Comparison of ENCODE assay signal across 8 cellular contexts in the genomic region with DNA sequence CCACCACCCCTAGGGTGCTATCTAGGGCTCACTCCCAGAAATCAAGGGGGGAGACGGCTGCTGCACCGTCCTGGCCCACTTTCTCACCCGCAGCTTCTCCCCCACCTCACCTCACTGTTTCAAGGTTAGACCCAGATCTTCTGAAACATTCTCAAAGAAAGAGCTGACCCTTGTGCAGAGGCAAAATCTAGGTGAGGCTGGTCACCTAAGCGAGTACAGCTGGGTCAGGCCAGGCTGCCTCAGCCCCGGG. TPM values are rescaled to one million over a fixed set of nuclear protein-coding genes. Genes with fewer than 3 reads are reported as not detected.
DNase-seq lines count a peak whose midpoint lies in the region; ATAC-seq, FAIRE-seq and TF ChIP-seq lines count a peak whose summit lies in the region.

No MANE protein-coding gene starts in this region.

- CTCF ChIA-PET in Calu3 (lab: Charles Lee) = interaction anchor here (1.7 kb wide), 1 partner anchor 13 kb away, joined by 4 read pairs; no protein-coding TSS in a partner anchor
- CTCF ChIA-PET in endothelial cell of umbilical vein (lab: Charles Lee) = interaction anchor here (0.9 to 4.3 kb wide), 2 partner anchors 14 to 15 kb away, joined by 3 to 24 read pairs; no protein-coding TSS in a partner anchor

- H3K4me3 ChIP-seq in OCI-LY3 (ENCODE audit: low read length) = peak overlapping the region; percentile 83
- H3K4me3 ChIP-seq in endothelial cell of umbilical vein (replicated peaks in 1 of 3; ENCODE audit: insufficient read depth in 1 of 3, low read depth in 1 of 3, low read length in 3 of 3) = peak overlapping the region; percentile 10 to 41 (median 39)
- H3K4me3 ChIP-seq in pancreas = peak overlapping the region in 3 of 4 donors; percentile 23 to 54 (median 35)

- DNase-seq in Calu3 (no peak), endothelial cell of umbilical vein (ENCODE audit: low read depth, low spot score) (no peak), pancreas (no peak), GM03348 (ENCODE audit: low spot score) (no peak), midbrain (lab: John Stamatoyannopoulos, UW) (no peak)

- H3K27ac ChIP-seq in OCI-LY3 (ENCODE audit: low read length) (peak overlapping the region; percentile 63), endothelial cell of umbilical vein (ENCODE audit: insufficient read depth, low read depth, low read length) (peak overlapping the region; percentile 91), pancreas (peak overlapping the region in 1 of 4 donors; percentile 43)

- H3K27me3 Mint-ChIP-seq in Calu3 (ENCODE audit: unreplicated experiment) = no peaks in the 10 kb centered on the region

- WGBS in pancreas, 2 donors = 43 to 46% methylated on average over 5 of the region's 5 CpGs

- ATAC-seq in pancreas = no peak
- no peak for ATAC-seq in GM19397 (IDR thresholded peaks at IDR 0.05; ENCODE audit: unreplicated experiment)
- no peak for ATAC-seq in GM18498 (IDR thresholded peaks at IDR 0.05; ENCODE audit: unreplicated experiment)

- H3K79me2 ChIP-seq in OCI-LY3 (ENCODE audit: low read length) = peaks cover 55% of the 10 kb centered on the region
- peaks cover 24% of the 10 kb centered on the region for H3K79me2 ChIP-seq in endothelial cell of umbilical vein (ENCODE audit: control insufficient read depth, insufficient read depth, low read length)

- H3K27ac Mint-ChIP-seq in Calu3 (ENCODE audit: unreplicated experiment) = peak overlapping the region; percentile 75

- H3K4me3 Mint-ChIP-seq in Calu3 (ENCODE audit: low read depth, unreplicated experiment) = peak overlapping the region; percentile 73

- intact Hi-C loops in Calu3 (cut with micrococcal nuclease; ENCODE audit: unreplicated experiment) (no loop called here), endothelial cell of umbilical vein (cut with micrococcal nuclease) (loop anchor here (5.0 kb wide), 1 partner anchor 329 kb away; a partner anchor contains a TSS), pancreas (cut with DNase I) (no loop called here)

- H4K20me1 ChIP-seq in OCI-LY3 (ENCODE audit: insufficient read depth, low read length) = peaks cover 19% of the 10 kb centered on the region
- no peaks in the 10 kb centered on the region for H4K20me1 ChIP-seq in endothelial cell of umbilical vein (replicated peaks; ENCODE audit: control insufficient read depth, extremely low read depth, insufficient read depth, low read length)

- dilution Hi-C loops in endothelial cell of umbilical vein (cut with MboI; ENCODE audit: extremely low pct_ligation_motif_present, low sequenced_read_pairs) = no loop called here

- H3K9me3 Mint-ChIP-seq in Calu3 (ENCODE audit: low read depth, unreplicated experiment) = no peaks in the 10 kb centered on the region

- H3K4me1 ChIP-seq in OCI-LY3 (ENCODE audit: low read length) (peaks cover 17% of the 10 kb centered on the region), endothelial cell of umbilical vein (ENCODE audit: control insufficient read depth, extremely low read depth, insufficient read depth, low read length) (peaks cover 12% of the 10 kb centered on the region), pancreas (peaks cover 0 to 7% (median 0%) of the 10 kb centered on the region in 3 donors)

- TF ChIP-seq POLR2A in endothelial cell of umbilical vein (IDR thresholded peaks at IDR 0.05; ENCODE audit: low read depth, low read length) = no peak

- H3K4me2 ChIP-seq in OCI-LY3 (ENCODE audit: low read length) (peak overlapping the region; percentile 93), endothelial cell of umbilical vein (ENCODE audit: insufficient read depth, low read length) (peak overlapping the region; percentile 72)

- peaks cover 16% of the 10 kb centered on the region for H3K4me1 Mint-ChIP-seq in Calu3 (ENCODE audit: low read depth, unreplicated experiment)

- FAIRE-seq in endothelial cell of umbilical vein (lab: Jason Lieb, UNC) (no peak), pancreas (lab: Jason Lieb, UNC) (no peak)

- BruUV-seq in Calu3 (replicated peaks; lab: Mats Ljungman, UMichigan) (no TSS peak), endothelial cell of umbilical vein (replicated peaks; lab: Mats Ljungman, UMichigan) (TSS peak; percentile 57)

- TF ChIP-seq CTCF in Calu3 (IDR thresholded peaks at IDR 0.05; ENCODE audit: unreplicated experiment) (no peak), OCI-LY3 (IDR thresholded peaks at IDR 0.05; ENCODE audit: low read depth, low read length) (no peak), endothelial cell of umbilical vein (IDR thresholded peaks at IDR 0.05; ENCODE audit: extremely low read depth in 1 of 2, insufficient read depth in 1 of 2, low read depth in 1 of 2, low read length in 2 of 2) (no peak), pancreas (IDR thresholded peaks at IDR 0.05) (no peak)

- H2AFZ ChIP-seq in OCI-LY3 (ENCODE audit: low read depth, low read length) = no peak overlapping the region
- H2AFZ ChIP-seq in endothelial cell of umbilical vein (ENCODE audit: low read depth, low read length) = no peak overlapping the region

- H3K27me3 ChIP-seq in OCI-LY3 (ENCODE audit: low read depth, low read length) = no peaks in the 10 kb centered on the region
- no peaks in the 10 kb centered on the region for H3K27me3 ChIP-seq in endothelial cell of umbilical vein (ENCODE audit: control insufficient read depth in 2 of 2, insufficient read depth in 2 of 2, low read length in 2 of 2)
- H3K27me3 ChIP-seq in pancreas = no peaks in the 10 kb centered on the region

- H3K36me3 Mint-ChIP-seq in Calu3 (ENCODE audit: insufficient read depth, unreplicated experiment) = peaks cover 28% of the 10 kb centered on the region

- H3K9me3 ChIP-seq in OCI-LY3 (ENCODE audit: insufficient read depth, low read length) = no peaks in the 10 kb centered on the region
- no peaks in the 10 kb centered on the region for H3K9me3 ChIP-seq in endothelial cell of umbilical vein (replicated peaks; ENCODE audit: control insufficient read depth, insufficient read depth, low read length)
- no peaks in the 10 kb centered on the region for H3K9me3 ChIP-seq in pancreas

- H3K9ac ChIP-seq in OCI-LY3 (ENCODE audit: low read length) (peak overlapping the region; percentile 86), endothelial cell of umbilical vein (replicated peaks; ENCODE audit: extremely low read depth, insufficient read depth, low read length) (peak overlapping the region; percentile 98)

- H3K36me3 ChIP-seq in OCI-LY3 (replicated peaks; ENCODE audit: low read depth, low read length) (peaks cover 14% of the 10 kb centered on the region), endothelial cell of umbilical vein (ENCODE audit: control insufficient read depth in 2 of 2, extremely low read depth in 1 of 2, insufficient read depth in 2 of 2, low read length in 2 of 2) (peaks cover 0 to 8% of the 10 kb centered on the region in 2 experiments), pancreas (peaks cover 0 to 4% (median 0%) of the 10 kb centered on the region in 3 donors)

- POLR2A ChIA-PET in endothelial cell of umbilical vein (lab: Charles Lee) = no interaction called here

- H3K9me1 ChIP-seq in endothelial cell of umbilical vein (replicated peaks; ENCODE audit: control insufficient read depth, extremely low read depth, insufficient read depth, low read length) = no peaks in the 10 kb centered on the region

RNA-seq across cellular contexts. Expression of a gene that starts 27.0 kb away (rescaled TPM):
- 63.9 and 80.2 TPM in 2 replicates for total RNA-seq in Calu3 (2022)
- total RNA-seq in endothelial cell of umbilical vein = 51.6 and 56.3 TPM in 2 replicates
- polyA plus RNA-seq in endothelial cell of umbilical vein = 109 and 137 TPM in 2 replicates
- 88.9 and 119 TPM in 2 replicates for polyA plus RNA-seq in endothelial cell of umbilical vein (2011; cell fraction: cytosol; rRNA removed)
- polyA plus RNA-seq in endothelial cell of umbilical vein (2011; cell fraction: nucleus; rRNA removed) = 102 and 120 TPM in 2 replicates
- polyA plus RNA-seq in endothelial cell of umbilical vein (2012) = 29.8 and 51.0 TPM in 2 replicates
- 27.9 and 40.7 TPM in 2 replicates for polyA minus RNA-seq in endothelial cell of umbilical vein
- polyA minus RNA-seq in endothelial cell of umbilical vein (2011; cell fraction: cytosol; rRNA and poly(A)+ RNA removed) = 17.3 TPM
- 11.6 and 24.3 TPM in 2 replicates for polyA minus RNA-seq in endothelial cell of umbilical vein (2011; cell fraction: nucleus; rRNA and poly(A)+ RNA removed)
- 10 to 100 TPM; 28.0 to 51.5 (median 36.2) TPM for total RNA-seq in pancreas
- 10 to 100 TPM; 58.2 to 75.3 TPM for polyA plus RNA-seq in pancreas

RNA-seq across cellular contexts. Expression of a gene that starts 27.1 kb away (rescaled TPM):
- total RNA-seq in Calu3 (2022) = 59.4 and 72.4 TPM in 2 replicates
- 65.4 and 69.9 TPM in 2 replicates for total RNA-seq in endothelial cell of umbilical vein
- polyA plus RNA-seq in endothelial cell of umbilical vein = 82.7 and 88.7 TPM in 2 replicates
- 51.6 and 68.7 TPM in 2 replicates for polyA plus RNA-seq in endothelial cell of umbilical vein (2011; cell fraction: cytosol; rRNA removed)
- 25.1 and 31.3 TPM in 2 replicates for polyA plus RNA-seq in endothelial cell of umbilical vein (2011; cell fraction: nucleus; rRNA removed)
- polyA plus RNA-seq in endothelial cell of umbilical vein (2012) = 54.6 and 74.3 TPM in 2 replicates
- 16.0 and 18.7 TPM in 2 replicates for polyA minus RNA-seq in endothelial cell of umbilical vein
- 48.5 TPM for polyA minus RNA-seq in endothelial cell of umbilical vein (2011; cell fraction: cytosol; rRNA and poly(A)+ RNA removed)
- 4.2 and 10.8 TPM in 2 replicates for polyA minus RNA-seq in endothelial cell of umbilical vein (2011; cell fraction: nucleus; rRNA and poly(A)+ RNA removed)
- total RNA-seq in pancreas = 10 to 100 TPM; 22.2 to 32.3 (median 29.4) TPM
- polyA plus RNA-seq in pancreas = 10 to 100 TPM; 34.1 to 40.9 TPM

RNA-seq across cellular contexts. Expression of a gene that starts 35.8 kb away (rescaled TPM):
- 35.5 TPM in 2 replicates for total RNA-seq in Calu3 (2022)
- 32.8 and 33.0 TPM in 2 replicates for total RNA-seq in endothelial cell of umbilical vein
- polyA plus RNA-seq in endothelial cell of umbilical vein = 17.1 and 23.2 TPM in 2 replicates
- polyA plus RNA-seq in endothelial cell of umbilical vein (2011; cell fraction: cytosol; rRNA removed) = 8.8 and 12.4 TPM in 2 replicates
- 36.2 and 73.4 TPM in 2 replicates for polyA plus RNA-seq in endothelial cell of umbilical vein (2011; cell fraction: nucleus; rRNA removed)
- 9.9 and 13.5 TPM in 2 replicates for polyA plus RNA-seq in endothelial cell of umbilical vein (2012)
- polyA minus RNA-seq in endothelial cell of umbilical vein = 8.4 and 13.9 TPM in 2 replicates
- 35.3 TPM for polyA minus RNA-seq in endothelial cell of umbilical vein (2011; cell fraction: cytosol; rRNA and poly(A)+ RNA removed)
- 13.5 and 18.4 TPM in 2 replicates for polyA minus RNA-seq in endothelial cell of umbilical vein (2011; cell fraction: nucleus; rRNA and poly(A)+ RNA removed)
- 10 to 100 TPM in 3 of 6 donors, 1 to 10 TPM in 3; 4.4 to 22.1 (median 10.2) TPM for total RNA-seq in pancreas
- 10 to 100 TPM in 1 of 2 donors, 1 to 10 TPM in 1; 7.6 to 15.2 TPM for polyA plus RNA-seq in pancreas

RNA-seq across cellular contexts. Expression of a gene that starts 41.8 kb away (rescaled TPM):
- total RNA-seq in Calu3 (2022) = 16.6 and 23.4 TPM in 2 replicates
- total RNA-seq in endothelial cell of umbilical vein = 13.4 and 15.1 TPM in 2 replicates
- polyA plus RNA-seq in endothelial cell of umbilical vein = 29.3 and 33.3 TPM in 2 replicates
- polyA plus RNA-seq in endothelial cell of umbilical vein (2011; cell fraction: cytosol; rRNA removed) = 24.0 and 25.1 TPM in 2 replicates
- polyA plus RNA-seq in endothelial cell of umbilical vein (2011; cell fraction: nucleus; rRNA removed) = 9.1 and 14.3 TPM in 2 replicates
- polyA plus RNA-seq in endothelial cell of umbilical vein (2012) = 16.5 and 17.9 TPM in 2 replicates
- polyA minus RNA-seq in endothelial cell of umbilical vein = 7.3 and 8.6 TPM in 2 replicates
- 10.9 TPM for polyA minus RNA-seq in endothelial cell of umbilical vein (2011; cell fraction: cytosol; rRNA and poly(A)+ RNA removed)
- 2.7 and 6.7 TPM in 2 replicates for polyA minus RNA-seq in endothelial cell of umbilical vein (2011; cell fraction: nucleus; rRNA and poly(A)+ RNA removed)
- 1 to 10 TPM; 2.2 to 4.7 (median 4.3) TPM for total RNA-seq in pancreas
- polyA plus RNA-seq in pancreas = 10 to 100 TPM in 1 of 2 donors, 1 to 10 TPM in 1; 8.3 to 14.4 TPM

RNA-seq across cellular contexts. Expression of a gene that starts 45.3 kb away (rescaled TPM):
- total RNA-seq in Calu3 (2022) = 2.4 and 7.0 TPM in 2 replicates
- total RNA-seq in endothelial cell of umbilical vein = 0.66 and 0.88 TPM in 2 replicates
- 0.27 and 0.36 TPM in 2 replicates for polyA plus RNA-seq in endothelial cell of umbilical vein
- polyA plus RNA-seq in endothelial cell of umbilical vein (2011; cell fraction: cytosol; rRNA removed) = 0.09 and 0.10 TPM in 2 replicates
- polyA plus RNA-seq in endothelial cell of umbilical vein (2011; cell fraction: nucleus; rRNA removed) = 1.1 and 1.8 TPM in 2 replicates
- 0.12 and 0.33 TPM in 2 replicates for polyA plus RNA-seq in endothelial cell of umbilical vein (2012)
- 0.32 and 0.38 TPM in 2 replicates for polyA minus RNA-seq in endothelial cell of umbilical vein
- polyA minus RNA-seq in endothelial cell of umbilical vein (2011; cell fraction: cytosol; rRNA and poly(A)+ RNA removed) = not detected
- 0.19 and 0.24 TPM in 2 replicates for polyA minus RNA-seq in endothelial cell of umbilical vein (2011; cell fraction: nucleus; rRNA and poly(A)+ RNA removed)
- total RNA-seq in pancreas = 10 to 100 TPM in 3 of 6 donors, 1 to 10 TPM in 3; 2.1 to 13.1 (median 9.4) TPM
- polyA plus RNA-seq in pancreas = 100 to 1,000 TPM in 1 of 2 donors, 10 to 100 TPM in 1; 47.4 to 110 TPM
